In genomic region chr11:62854825-62855570, GRCh38 we compare ENCODE assay signal across 8 cellular contexts. TPM values are rescaled to one million over a fixed set of nuclear protein-coding genes. Genes with fewer than 3 reads are reported as not detected.
DNase-seq lines count a peak whose midpoint lies in the region; ATAC-seq and TF ChIP-seq lines count a peak whose summit lies in the region.

No MANE protein-coding gene starts in this region.

- TF ChIP-seq CTCF in PC-9 (conservative IDR thresholded peaks at IDR 0.05), result no peak
- no peak for TF ChIP-seq CTCF in parathyroid adenoma (IDR thresholded peaks at IDR 0.05)

- intact Hi-C loops in PC-9 (cut with micrococcal nuclease; ENCODE audit: unreplicated experiment), result loop anchor here (5.0 kb wide), 1 partner anchor 888 kb away; the partner anchor contains the start of gene FTH1

- H3K79me2 ChIP-seq in PC-9 (ENCODE audit: low read depth), result peaks cover 79% of the 10 kb centered on the region
- peaks cover 4% of the 10 kb centered on the region for H3K79me2 ChIP-seq in parathyroid adenoma

- peaks cover 73% of the 10 kb centered on the region for H3F3A ChIP-seq in PC-9 (ENCODE audit: insufficient read depth, low read depth)

- H2AFZ ChIP-seq in PC-9 (no peak overlapping the region), parathyroid adenoma (peak overlapping the region; percentile 59)

- BruUV-seq in PC-9 (replicated peaks; lab: Mats Ljungman, UMichigan), result TSS peak; percentile 53

- H3K27me3 ChIP-seq in PC-9 (ENCODE audit: insufficient read depth, low read depth), result no peaks in the 10 kb centered on the region
- H3K27me3 ChIP-seq in parathyroid adenoma (ENCODE audit: control insufficient read depth, insufficient read depth, low read length), result no peaks in the 10 kb centered on the region

- POLR2A ChIA-PET in PC-9 (lab: Charles Lee; ENCODE audit: unreplicated experiment), result interaction anchor here (0.6 to 1.5 kb wide), 14 partner anchors 14 to 1064 kb away, joined by 3 to 15 read pairs (median 4); partner anchors contain the start of genes HNRNPUL2, TAF6L, TMEM179B and TUT1

- H3K4me1 ChIP-seq in PC-9 (replicated peaks; ENCODE audit: insufficient read depth) (peaks cover 37% of the 10 kb centered on the region), parathyroid adenoma (no peaks in the 10 kb centered on the region)

- H3K4me2 ChIP-seq in PC-9 (peak overlapping the region; percentile 89), parathyroid adenoma (ENCODE audit: low read length) (peak overlapping the region; percentile 94)

- H3K9ac ChIP-seq in parathyroid adenoma, result no peak overlapping the region

- ATAC-seq in GM18861 (IDR thresholded peaks at IDR 0.05; ENCODE audit: unreplicated experiment) (no peak), HG03439 (IDR thresholded peaks at IDR 0.05; ENCODE audit: unreplicated experiment) (no peak)

- H3K9me3 ChIP-seq in PC-9 (ENCODE audit: insufficient read depth, low read depth) (no peaks in the 10 kb centered on the region), parathyroid adenoma (ENCODE audit: control insufficient read depth, low read length) (no peaks in the 10 kb centered on the region)

- CTCF ChIA-PET in PC-9 (lab: Charles Lee), result interaction anchor here (0.6 to 1.0 kb wide), 3 partner anchors 176 to 316 kb away, joined by 4 to 8 read pairs (median 8); partner anchors contain the start of gene GANAB

- H3K36me3 ChIP-seq in PC-9 (ENCODE audit: low read depth) (peaks cover 39% of the 10 kb centered on the region), parathyroid adenoma (ENCODE audit: control insufficient read depth, insufficient read depth, low read length) (no peaks in the 10 kb centered on the region)

- H3K9me2 ChIP-seq in PC-9 (ENCODE audit: insufficient read depth), result no peaks in the 10 kb centered on the region

- H4K20me1 ChIP-seq in PC-9 (ENCODE audit: insufficient read depth), result peaks cover 40% of the 10 kb centered on the region

- DNase-seq in PC-9 (no peak), epithelial cell of prostate (ENCODE audit: low read depth, low spot score) (no peak), pons (ENCODE audit: low spot score) (no peak)
- no peak for DNase-seq in NK-92 treated with Interleukin-12 subunit alpha and Interleukin-12 subunit beta, amount 100 ng/mL, for 24 hours (lab: John Stamatoyannopoulos, UW)

- H3K27ac ChIP-seq in PC-9 (peak overlapping the region; percentile 61), epithelial cell of prostate (peak overlapping the region; percentile 72), parathyroid adenoma (peak overlapping the region; percentile 61)

- H3K4me3 ChIP-seq in GM08714 (ENCODE audit: low read length), result peak overlapping the region; percentile 99
- H3K4me3 ChIP-seq in PC-9, result peak overlapping the region; percentile 97
- H3K4me3 ChIP-seq in parathyroid adenoma (ENCODE audit: low read depth, low read length), result peak overlapping the region; percentile 97

RNA-seq across cellular contexts. Expression of gene WDR74, which starts 15.6 kb away (rescaled TPM):
- total RNA-seq in PC-9 (2021), result 72.4 and 74.1 TPM in 2 replicates

RNA-seq across cellular contexts. Expression of gene TEX54, which starts 22.4 kb away (rescaled TPM):
- total RNA-seq in PC-9 (2021), result not detected in 2 replicates

RNA-seq across cellular contexts. Expression of gene STX5, which starts 23.1 kb away (rescaled TPM):
- total RNA-seq in PC-9 (2021), result 61.9 and 65.8 TPM in 2 replicates

RNA-seq across cellular contexts. Expression of gene SLC3A2, which starts 25.7 kb away (rescaled TPM):
- 513 and 619 TPM in 2 replicates for total RNA-seq in PC-9 (2021)

RNA-seq across cellular contexts. Expression of gene NXF1, which starts 49.8 kb away (rescaled TPM):
- total RNA-seq in PC-9 (2021), result 45.6 and 56.1 TPM in 2 replicates
